In the genomic region with DNA sequence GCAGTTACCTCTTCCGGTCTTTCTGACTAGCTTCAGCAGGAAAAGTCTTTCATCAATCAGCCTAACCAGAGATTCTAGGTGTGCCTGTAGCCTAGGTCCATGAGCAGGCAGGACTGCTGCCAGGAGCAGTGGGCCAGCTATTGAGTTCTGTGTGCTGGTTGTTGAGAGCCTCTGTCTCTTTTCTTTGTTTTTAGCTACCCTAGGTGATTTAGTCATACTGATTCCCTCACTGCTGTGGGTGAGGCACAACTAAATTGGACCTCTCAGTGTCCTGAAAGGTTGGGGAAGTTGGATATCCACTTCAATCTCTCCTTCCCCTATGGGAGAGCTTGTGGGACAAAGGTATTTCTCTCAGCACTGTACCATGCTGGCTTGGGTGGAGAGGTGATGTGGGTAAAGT, we compare ENCODE assay signal across 30 cellular contexts.
A peak's percentile ranks its signal among the peaks of the same experiment; 100 is the strongest.
DNase-seq lines count a peak whose midpoint lies in the region; ATAC-seq and TF ChIP-seq lines count a peak whose summit lies in the region.
"Had no signal": no experiment of that assay in that cellular context is flagged by ENCODE, and none has a peak within 500 bp of the region (broad histone marks: within the 10 kb centered on the region; RNA-seq: fewer than 3 reads in every experiment).

No MANE protein-coding gene starts in this region.

- H3K79me2 ChIP-seq in HCT116 (ENCODE audit: insufficient read depth, low read length) = no peaks in the 10 kb centered on the region
- H3K79me2 ChIP-seq in PC-9 (ENCODE audit: low read depth) = no peaks in the 10 kb centered on the region
- H3K79me2 ChIP-seq in SK-N-SH (ENCODE audit: insufficient read depth) = no peaks in the 10 kb centered on the region

- H3K4me3 ChIP-seq in HCT116 (replicated peaks in 1 of 2; ENCODE audit: low read depth in 1 of 2, low read length in 2 of 2) = no peak overlapping the region
- H3K4me3 ChIP-seq in PC-9 = no peak overlapping the region
- no peak overlapping the region for H3K4me3 ChIP-seq in coronary artery
- no peak overlapping the region for H3K4me3 ChIP-seq in SK-N-SH (ENCODE audit: low read depth in 2 of 2, low read length in 1 of 2)
- H3K4me3 ChIP-seq: heart left ventricle, lower lobe of right lung, mucosa of descending colon had no signal

- H3K9me3 ChIP-seq in HCT116 (ENCODE audit: control insufficient read depth in 1 of 2, insufficient read depth in 1 of 2, low read depth in 1 of 2, low read length in 2 of 2) (no peaks in the 10 kb centered on the region), PC-9 (ENCODE audit: insufficient read depth, low read depth) (peaks cover 3% of the 10 kb centered on the region; the same call in 1 of the 2 replicates), SK-N-SH (no peaks in the 10 kb centered on the region)
- H3K9me3 ChIP-seq: Caco-2, lower lobe of right lung, mucosa of descending colon had no signal

- POLR2A ChIA-PET in HCT116 (lab: Charles Lee) (no interaction called here), PC-9 (lab: Charles Lee; ENCODE audit: unreplicated experiment) (no interaction called here), SK-N-SH (lab: Yijun Ruan, JAX) (no interaction called here)

- H2AFZ ChIP-seq in HCT116 (ENCODE audit: low read depth, low read length, poor library complexity, severe bottlenecking) = peak overlapping the region; percentile 73
- H2AFZ ChIP-seq in PC-9 = no peak overlapping the region; the same call in 1 of the 2 replicates
- no peak overlapping the region for H2AFZ ChIP-seq in SK-N-SH (ENCODE audit: low read depth)

- H3K27ac ChIP-seq in HCT116 (ENCODE audit: low read depth, low read length) (no peak overlapping the region), PC-9 (no peak overlapping the region), foreskin keratinocyte (no peak overlapping the region), coronary artery (no peak overlapping the region), SK-N-SH (ENCODE audit: low read depth in 2 of 2, low read length in 1 of 2) (no peak overlapping the region)
- H3K27ac ChIP-seq: C4-2B, heart left ventricle, lower lobe of right lung, RWPE1 had no signal

- DNase-seq in HCT116 (ENCODE audit: low read depth, low spot score) (no peak), PC-9 (peak in 1 of 2 experiments; percentile 2), foreskin keratinocyte (peak in 1 of 2 donors; percentile 20), coronary artery (ENCODE audit: low spot score) (no peak), RPMI8226 (no peak), SK-N-SH (no peak)
- DNase-seq: activated CD4-positive, alpha-beta T cell treated with anti-CD3 and anti-CD28 coated beads, Interleukin-2, amount 50 U/mL, for 4 hours; activated gamma-delta T cell treated with Interleukin-2 at 50 U/mL for 16 hours; activated naive CD8-positive, alpha-beta T cell treated with anti-CD3 and anti-CD28 coated beads, Interleukin-2, amount 10 ng/mL, durations not matched to agents 7 days and 5 days; activated T-cell treated with anti-CD3 and anti-CD28 coated beads, Interleukin-2, amount 50 U/mL, for 48 hours; aorta; Caco-2; caudate nucleus; DMS79; endodermal cell; HCEC 1CT; heart left ventricle; kidney; lower lobe of right lung; mucosa of descending colon; NCI-H146; substantia nigra; T-helper 1 cell had no signal

- TF ChIP-seq POLR2A in HCT116 (IDR thresholded peaks at IDR 0.05; ENCODE audit: borderline replicate concordance, extremely low read depth, insufficient read depth, insufficient read length) = no peak

- H3K36me3 ChIP-seq in HCT116 (ENCODE audit: control insufficient read depth in 1 of 2, insufficient read depth in 2 of 2, low read length in 2 of 2) (no peaks in the 10 kb centered on the region), PC-9 (ENCODE audit: low read depth) (no peaks in the 10 kb centered on the region), SK-N-SH (replicated peaks in 1 of 2; ENCODE audit: control insufficient read depth in 1 of 2, insufficient read depth in 2 of 2, low read length in 1 of 2) (no peaks in the 10 kb centered on the region)
- H3K36me3 ChIP-seq: heart left ventricle, lower lobe of right lung had no signal

- H3K27me3 ChIP-seq in HCT116 (ENCODE audit: insufficient read depth, low read length) = no peaks in the 10 kb centered on the region
- H3K27me3 ChIP-seq in PC-9 (ENCODE audit: insufficient read depth, low read depth) = no peaks in the 10 kb centered on the region
- H3K27me3 ChIP-seq in foreskin keratinocyte = peaks cover 4% of the 10 kb centered on the region
- no peaks in the 10 kb centered on the region for H3K27me3 ChIP-seq in SK-N-SH (ENCODE audit: insufficient read depth)
- H3K27me3 ChIP-seq: heart left ventricle had no signal

- peaks cover 2 to 23% of the 10 kb centered on the region in 2 experiments; a peak in 2 of 4 replicates for H3K4me1 ChIP-seq in HCT116 (ENCODE audit: control insufficient read depth in 1 of 2, insufficient read depth in 2 of 2, low read length in 2 of 2)
- H3K4me1 ChIP-seq in PC-9 (replicated peaks; ENCODE audit: insufficient read depth) = peaks cover 21% of the 10 kb centered on the region
- peaks cover 14% of the 10 kb centered on the region for H3K4me1 ChIP-seq in foreskin keratinocyte
- H3K4me1 ChIP-seq in SK-N-SH (ENCODE audit: control insufficient read depth in 1 of 2, insufficient read depth in 2 of 2, low read depth in 1 of 2, low read length in 1 of 2) = no peaks in the 10 kb centered on the region
- H3K4me1 ChIP-seq: Caco-2, heart left ventricle, lower lobe of right lung had no signal

- TF ChIP-seq CTCF in HCT116 (IDR thresholded peaks at IDR 0.05 in 2 of 3, conservative IDR thresholded peaks at IDR 0.05 in 1 of 3; ENCODE audit: borderline replicate concordance in 1 of 3, insufficient read depth in 1 of 3, low read depth in 2 of 3, low read length in 2 of 3) = no peak
- no peak for TF ChIP-seq CTCF in PC-9 (conservative IDR thresholded peaks at IDR 0.05)
- no peak for TF ChIP-seq CTCF in foreskin keratinocyte (conservative IDR thresholded peaks at IDR 0.05)
- no peak for TF ChIP-seq CTCF in coronary artery (IDR thresholded peaks at IDR 0.05)
- no peak for TF ChIP-seq CTCF in SK-N-SH (IDR thresholded peaks at IDR 0.05)

- RAD21 ChIA-PET in HCT116 (lab: Charles Lee; ENCODE audit: low non-redundant PET in 1 of 2, low total read pairs in 2 of 2, uncharacterized antibody in 2 of 2, unreplicated experiment in 2 of 2) = no interaction called here

- no peak for TF ChIP-seq EP300 in SK-N-SH (IDR thresholded peaks at IDR 0.05; ENCODE audit: borderline replicate concordance in 1 of 2, low read depth in 1 of 2, low read length in 1 of 2)

- H3K4me2 ChIP-seq in HCT116 (ENCODE audit: low read length) (peak overlapping the region; percentile 38), PC-9 (no peak overlapping the region), SK-N-SH (no peak overlapping the region)

- WGBS in SK-N-SH (ENCODE audit: low lambda C conversion rate) = 48% methylated on average over 1 of the region's 1 CpG

- 0 out of 2 replicates have a peak, but pooled peaks have one; percentile 47 for ATAC-seq in HCT116
- peak; percentile 49 for ATAC-seq in foreskin keratinocyte
- no peak for ATAC-seq in GM21367 (IDR thresholded peaks at IDR 0.05; ENCODE audit: unreplicated experiment)
- ATAC-seq: activated CD4-positive, CD25-positive, alpha-beta regulatory T cell treated with anti-CD3 and anti-CD28 coated beads, Interleukin-2, amount 50 U/mL, for 24 hours; esophagus mucosa; heart left ventricle; lower lobe of right lung; mucosa of descending colon; natural killer cell treated with Interleukin-12 subunit alpha and Interleukin-12 subunit beta and Interleukin-15 and Interleukin-18, amount 100 ng/mL, for 72 hours; stimulated activated memory B cell treated with anti-CD40 and anti-IgM and Interleukin-4, amounts not matched to agents 10 μg/mL and 1 μg/mL and 100 μg/mL, for 72 hours had no signal

- intact Hi-C loops in HCT116 (cut with micrococcal nuclease) (no loop called here), PC-9 (cut with micrococcal nuclease; ENCODE audit: unreplicated experiment) (loop anchor here (1.0 kb wide), 1 partner anchor 36 kb away; no protein-coding TSS in a partner anchor)

- CTCF ChIA-PET in HCT116 (lab: Charles Lee) (no interaction called here), PC-9 (lab: Charles Lee) (interaction anchor here (0.6 kb wide), 1 partner anchor 418 kb away, joined by 7 read pairs; no protein-coding TSS in a partner anchor), SK-N-SH (lab: Yijun Ruan, JAX) (no interaction called here)

- BruUV-seq in HCT116 (replicated peaks; lab: Mats Ljungman, UMichigan) (no TSS peak), PC-9 (replicated peaks; lab: Mats Ljungman, UMichigan) (TSS peak; percentile 60)

- TF ChIP-seq RAD21 in HCT116 (IDR thresholded peaks at IDR 0.05; ENCODE audit: low read depth) = no peak
- TF ChIP-seq RAD21 in SK-N-SH (IDR thresholded peaks at IDR 0.05; ENCODE audit: low read length) = no peak

- H3F3A ChIP-seq in PC-9 (ENCODE audit: insufficient read depth, low read depth) (peaks cover 5% of the 10 kb centered on the region; the same call in 1 of the 2 replicates), SK-N-SH (replicated peaks; ENCODE audit: insufficient read depth) (no peaks in the 10 kb centered on the region)

- H4K20me1 ChIP-seq in HCT116 (ENCODE audit: insufficient read depth) (no peaks in the 10 kb centered on the region), PC-9 (ENCODE audit: insufficient read depth) (no peaks in the 10 kb centered on the region), SK-N-SH (ENCODE audit: insufficient read depth) (no peaks in the 10 kb centered on the region)

- H3K9me2 ChIP-seq in HCT116 (ENCODE audit: insufficient read depth) (no peaks in the 10 kb centered on the region), PC-9 (ENCODE audit: insufficient read depth) (no peaks in the 10 kb centered on the region), SK-N-SH (no peaks in the 10 kb centered on the region)

- H3K9ac ChIP-seq in HCT116 (ENCODE audit: low read length) (no peak overlapping the region), SK-N-SH (no peak overlapping the region)

TF ChIP-seq in HCT116, 20 proteins besides CTCF, POLR2A, EP300 and RAD21 (continues in another document):
- TF ChIP-seq ELF1 (IDR thresholded peaks at IDR 0.05; ENCODE audit: borderline replicate concordance, low read depth) = no peak

TF ChIP-seq in SK-N-SH, 30 proteins besides CTCF, POLR2A, EP300 and RAD21:
- TF ChIP-seq, protein P1, sequence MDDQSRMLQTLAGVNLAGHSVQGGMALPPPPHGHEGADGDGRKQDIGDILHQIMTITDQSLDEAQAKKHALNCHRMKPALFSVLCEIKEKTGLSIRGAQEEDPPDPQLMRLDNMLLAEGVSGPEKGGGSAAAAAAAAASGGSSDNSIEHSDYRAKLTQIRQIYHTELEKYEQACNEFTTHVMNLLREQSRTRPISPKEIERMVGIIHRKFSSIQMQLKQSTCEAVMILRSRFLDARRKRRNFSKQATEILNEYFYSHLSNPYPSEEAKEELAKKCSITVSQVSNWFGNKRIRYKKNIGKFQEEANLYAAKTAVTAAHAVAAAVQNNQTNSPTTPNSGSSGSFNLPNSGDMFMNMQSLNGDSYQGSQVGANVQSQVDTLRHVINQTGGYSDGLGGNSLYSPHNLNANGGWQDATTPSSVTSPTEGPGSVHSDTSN (IDR thresholded peaks at IDR 0.05) = no peak
